Comparison of ENCODE assay signal across 9 cellular contexts in genomic region chr1:7265771-7266371, GRCh38.
DNase-seq lines count a peak whose midpoint lies in the region; ATAC-seq and TF ChIP-seq lines count a peak whose summit lies in the region.
"Had no signal": no experiment of that assay in that cellular context is flagged by ENCODE, and none has a peak within 500 bp of the region (broad histone marks: within the 10 kb centered on the region; RNA-seq: fewer than 3 reads in every experiment).

No MANE protein-coding gene starts in this region.

- POLR2A ChIA-PET in MCF 10A (lab: Yijun Ruan, JAX) (interaction anchor here (1.0 to 1.4 kb wide), 3 partner anchors 16 to 205 kb away, joined by 3 to 5 read pairs (median 3); no protein-coding TSS in a partner anchor), T-cell (lab: Charles Lee) (no interaction called here)

- BruUV-seq in MCF 10A (replicated peaks; lab: Mats Ljungman, UMichigan): no TSS peak

- DNase-seq in Daoy (ENCODE audit: low read depth) (peak; percentile 92), NCI-H187 treated with DMSO at 0.1 percent for 48 hours (lab: John Stamatoyannopoulos, UW) (peak; percentile 71), MCF 10A (ENCODE audit: unreplicated experiment) (peak; percentile 98), mucosa of gallbladder (ENCODE audit: low spot score) (peak; percentile 90), T-cell (no peak)
- DNase-seq in activated T-helper 2 cell treated with anti-CD3 and anti-CD28 coated beads, Interferon-gamma antibody, Interleukin-2, Interleukin-4, amounts not matched to agents 10 μg/mL and 5 μg/mL and 100 μg/mL, durations not matched to agents 14 hours and 24 hours and 36 hours (ENCODE audit: low spot score): no peak
- DNase-seq in T-helper 2 cell treated with Interferon-gamma antibody and Interleukin-4, amounts not matched to agents 5 μg/mL and 100 μg/mL, for 36 hours (ENCODE audit: low spot score): no peak
- DNase-seq: right cardiac atrium had no signal

- H3K4me3 Mint-ChIP-seq in MCF 10A (ENCODE audit: unreplicated experiment) (peak overlapping the region; percentile 41), T-cell (no peak overlapping the region)
- no peak overlapping the region for H3K4me3 Mint-ChIP-seq in activated T-helper 2 cell treated with anti-CD3 and anti-CD28 coated beads, Interferon-gamma antibody, Interleukin-2, Interleukin-4, amounts not matched to agents 10 μg/mL and 5 μg/mL and 100 μg/mL, durations not matched to agents 14 hours and 24 hours and 36 hours (ENCODE audit: low read depth)
- H3K4me3 Mint-ChIP-seq in T-helper 2 cell treated with Interferon-gamma antibody and Interleukin-4, amounts not matched to agents 5 μg/mL and 100 μg/mL, for 36 hours: no peak overlapping the region

- TF ChIP-seq CTCF in MCF 10A (IDR thresholded peaks at IDR 0.05; ENCODE audit: unreplicated experiment): no peak

- H3K4me1 Mint-ChIP-seq in MCF 10A (ENCODE audit: insufficient read depth, unreplicated experiment): peaks cover 43% of the 10 kb centered on the region
- H3K4me1 Mint-ChIP-seq in activated T-helper 2 cell treated with anti-CD3 and anti-CD28 coated beads, Interferon-gamma antibody, Interleukin-2, Interleukin-4, amounts not matched to agents 10 μg/mL and 5 μg/mL and 100 μg/mL, durations not matched to agents 14 hours and 24 hours and 36 hours (ENCODE audit: low read depth): no peaks in the 10 kb centered on the region
- H3K4me1 Mint-ChIP-seq in T-cell: no peaks in the 10 kb centered on the region
- no peaks in the 10 kb centered on the region for H3K4me1 Mint-ChIP-seq in T-helper 2 cell treated with Interferon-gamma antibody and Interleukin-4, amounts not matched to agents 5 μg/mL and 100 μg/mL, for 36 hours (ENCODE audit: low read depth)

- peaks cover 17% of the 10 kb centered on the region for H3K9me3 Mint-ChIP-seq in MCF 10A (ENCODE audit: unreplicated experiment)
- peaks cover 19% of the 10 kb centered on the region for H3K9me3 Mint-ChIP-seq in activated T-helper 2 cell treated with anti-CD3 and anti-CD28 coated beads, Interferon-gamma antibody, Interleukin-2, Interleukin-4, amounts not matched to agents 10 μg/mL and 5 μg/mL and 100 μg/mL, durations not matched to agents 14 hours and 24 hours and 36 hours
- H3K9me3 Mint-ChIP-seq in T-cell: peaks cover 10 to 16% (median 14%) of the 10 kb centered on the region in 3 donors
- peaks cover 16% of the 10 kb centered on the region for H3K9me3 Mint-ChIP-seq in T-helper 2 cell treated with Interferon-gamma antibody and Interleukin-4, amounts not matched to agents 5 μg/mL and 100 μg/mL, for 36 hours

- CTCF ChIA-PET in MCF 10A (lab: Yijun Ruan, JAX) (no interaction called here), T-cell (lab: Charles Lee) (no interaction called here)

- H3K27me3 Mint-ChIP-seq in MCF 10A (ENCODE audit: insufficient read depth, unreplicated experiment) (no peaks in the 10 kb centered on the region), T-cell (peaks cover 31 to 36% of the 10 kb centered on the region in 2 donors)
- H3K27me3 Mint-ChIP-seq in activated T-helper 2 cell treated with anti-CD3 and anti-CD28 coated beads, Interferon-gamma antibody, Interleukin-2, Interleukin-4, amounts not matched to agents 10 μg/mL and 5 μg/mL and 100 μg/mL, durations not matched to agents 14 hours and 24 hours and 36 hours (ENCODE audit: low read depth): no peaks in the 10 kb centered on the region
- peaks cover 3% of the 10 kb centered on the region for H3K27me3 Mint-ChIP-seq in T-helper 2 cell treated with Interferon-gamma antibody and Interleukin-4, amounts not matched to agents 5 μg/mL and 100 μg/mL, for 36 hours (ENCODE audit: low read depth)

- H3K36me3 Mint-ChIP-seq in MCF 10A (ENCODE audit: insufficient read depth, unreplicated experiment) (no peaks in the 10 kb centered on the region), T-cell (no peaks in the 10 kb centered on the region)
- no peaks in the 10 kb centered on the region for H3K36me3 Mint-ChIP-seq in activated T-helper 2 cell treated with anti-CD3 and anti-CD28 coated beads, Interferon-gamma antibody, Interleukin-2, Interleukin-4, amounts not matched to agents 10 μg/mL and 5 μg/mL and 100 μg/mL, durations not matched to agents 14 hours and 24 hours and 36 hours (ENCODE audit: low read depth)
- H3K36me3 Mint-ChIP-seq in T-helper 2 cell treated with Interferon-gamma antibody and Interleukin-4, amounts not matched to agents 5 μg/mL and 100 μg/mL, for 36 hours (ENCODE audit: low read depth): no peaks in the 10 kb centered on the region

- intact Hi-C loops in MCF 10A (cut with micrococcal nuclease): loop anchor here (5.0 kb wide), 1 partner anchor 136 kb away; no protein-coding TSS in a partner anchor
- intact Hi-C loops in activated T-helper 2 cell treated with anti-CD3 and anti-CD28 coated beads, Interferon-gamma antibody, Interleukin-2, Interleukin-4, amounts not matched to agents 10 μg/mL and 5 μg/mL and 100 μg/mL, durations not matched to agents 14 hours and 24 hours and 36 hours (cut with micrococcal nuclease): no loop called here

- peak overlapping the region; percentile 80 for H3K27ac Mint-ChIP-seq in MCF 10A (ENCODE audit: low read depth, unreplicated experiment)
- H3K27ac Mint-ChIP-seq in activated T-helper 2 cell treated with anti-CD3 and anti-CD28 coated beads, Interferon-gamma antibody, Interleukin-2, Interleukin-4, amounts not matched to agents 10 μg/mL and 5 μg/mL and 100 μg/mL, durations not matched to agents 14 hours and 24 hours and 36 hours: no peak overlapping the region
- H3K27ac Mint-ChIP-seq in T-cell: no peak overlapping the region
- no peak overlapping the region for H3K27ac Mint-ChIP-seq in T-helper 2 cell treated with Interferon-gamma antibody and Interleukin-4, amounts not matched to agents 5 μg/mL and 100 μg/mL, for 36 hours

- ATAC-seq in T-cell (replicated peaks in 1 of 4): no peak
- ATAC-seq in activated CD4-positive, CD25-positive, alpha-beta regulatory T cell treated with anti-CD3 and anti-CD28 coated beads, Interleukin-2, amount 50 U/mL, for 24 hours: no peak

Comparison
In these comparisons a context has a peak if more than half of its experiments do, and no peak if none do; other contexts are left out.
1. DNase-seq: peak in Daoy (single experiment), NCI-H187 treated with DMSO at 0.1 percent for 48 hours (single experiment), MCF 10A (single experiment) and mucosa of gallbladder (single experiment); none in activated T-helper 2 cell treated with anti-CD3 and anti-CD28 coated beads, Interferon-gamma antibody, Interleukin-2, Interleukin-4, amounts not matched to agents 10 μg/mL and 5 μg/mL and 100 μg/mL, durations not matched to agents 14 hours and 24 hours and 36 hours (single experiment), T-cell (0 of 34) and T-helper 2 cell treated with Interferon-gamma antibody and Interleukin-4, amounts not matched to agents 5 μg/mL and 100 μg/mL, for 36 hours (single experiment).